Comparison of ENCODE assay signal across 32 cellular contexts in the genomic region with DNA sequence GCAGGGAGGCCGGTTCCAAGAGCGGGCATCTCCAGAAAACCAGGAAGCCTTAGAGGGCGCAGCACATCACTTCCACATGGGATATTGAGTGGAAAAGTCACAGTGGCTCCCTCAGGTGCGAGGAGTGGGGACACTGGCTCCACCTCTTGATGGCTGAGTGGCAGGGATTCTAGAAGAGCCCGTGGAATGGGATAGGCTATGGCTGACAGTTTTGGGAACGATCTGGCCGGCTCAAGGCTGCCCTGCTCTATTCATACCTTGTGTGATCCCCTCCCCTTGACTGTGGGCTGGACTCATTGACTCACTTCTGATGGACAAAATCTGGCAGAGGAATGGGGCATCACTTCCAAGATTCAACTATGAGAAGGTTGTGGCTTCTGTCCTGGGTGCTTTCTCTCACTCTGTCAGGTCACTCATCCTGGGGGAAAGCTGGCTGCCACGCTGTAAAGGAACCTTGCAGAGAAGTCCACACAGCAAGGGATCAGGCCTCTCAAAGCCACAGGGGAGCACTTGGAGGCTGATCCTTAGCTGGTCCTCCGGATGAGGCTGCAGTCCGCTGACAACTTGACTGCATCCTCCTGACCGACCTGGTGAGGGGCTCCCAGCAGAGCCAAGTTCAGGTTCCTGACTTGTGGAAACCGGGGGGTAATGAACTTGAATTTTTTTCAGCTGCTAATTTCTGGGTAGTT. TPM values are rescaled to one million over a fixed set of nuclear protein-coding genes. Genes with fewer than 3 reads are reported as not detected.
A peak's percentile ranks its signal among the peaks of the same experiment; 100 is the strongest.
DNase-seq lines count a peak whose midpoint lies in the region; ATAC-seq, FAIRE-seq and TF ChIP-seq lines count a peak whose summit lies in the region.
"Had no signal": no experiment of that assay in that cellular context is flagged by ENCODE, and none has a peak within 500 bp of the region (broad histone marks: within the 10 kb centered on the region; RNA-seq: fewer than 3 reads in every experiment).

No MANE protein-coding gene starts in this region.

- no peaks in the 10 kb centered on the region for H4K20me1 ChIP-seq in IMR-90 (ENCODE audit: insufficient read depth, low read length)
- H4K20me1 ChIP-seq in H1 (replicated peaks in 1 of 2; ENCODE audit: control insufficient read depth in 1 of 2, insufficient read depth in 2 of 2, low read length in 2 of 2), result no peaks in the 10 kb centered on the region

- H3K4me1 ChIP-seq in Caco-2, result peaks cover 35% of the 10 kb centered on the region
- peaks cover 16% of the 10 kb centered on the region for H3K4me1 ChIP-seq in IMR-90 (ENCODE audit: control insufficient read depth, insufficient read depth, low read length)
- H3K4me1 ChIP-seq in H1 (replicated peaks in 1 of 4; ENCODE audit: control insufficient read depth in 3 of 4, insufficient read depth in 4 of 4, low read length in 3 of 4), result peaks cover 6 to 39% (median 28%) of the 10 kb centered on the region in 4 experiments
- H3K4me1 ChIP-seq in neuronal stem cell (ENCODE audit: control insufficient read depth in 2 of 2, insufficient read depth in 1 of 2, low read depth in 1 of 2, low read length in 2 of 2), result peaks cover 40 to 54% of the 10 kb centered on the region in 2 donors
- H3K4me1 ChIP-seq: gastrocnemius medialis, HAP-1 had no signal

- H3K4ac ChIP-seq in IMR-90 (ENCODE audit: low read depth, low read length) (peak overlapping the region; percentile 71), H1 (replicated peaks; ENCODE audit: insufficient read length, low read depth, low read length) (no peak overlapping the region), neuronal stem cell (ENCODE audit: low read length) (no peak overlapping the region)

- DNase-seq in Caco-2 (no peak), IMR-90 (peak; percentile 15), H1 (ENCODE audit: low read depth in 1 of 2, low spot score in 2 of 2) (no peak), neuronal stem cell (ENCODE audit: low spot score) (no peak), DMS53 treated with DMSO at 0.1 percent for 48 hours (lab: John Stamatoyannopoulos, UW; ENCODE audit: unreplicated experiment) (no peak)
- no peak for DNase-seq in activated CD8-positive, alpha-beta memory T cell treated with anti-CD3 and anti-CD28 coated beads for 24 hours
- DNase-seq: activated naive CD8-positive, alpha-beta T cell treated with anti-CD3 and anti-CD28 coated beads for 36 hours; activated T-cell treated with anti-CD3 and anti-CD28 coated beads for 4 hours; body of pancreas; esophagus squamous epithelium; gastrocnemius medialis; naive thymus-derived CD8-positive, alpha-beta T cell; NCI-H146; NCI-H2107; NCI-H345; NCI-H69; PC-3; retina; SK-N-SH; stimulated activated naive CD4-positive, alpha-beta T cell; T-helper 2 cell had no signal

- no peak overlapping the region for H3K56ac ChIP-seq in IMR-90 (ENCODE audit: extremely low read depth, insufficient read depth, low read length)
- no peak overlapping the region for H3K56ac ChIP-seq in H1 (replicated peaks; ENCODE audit: insufficient read length, low read depth, low read length)

- H2BK5ac ChIP-seq in IMR-90 (ENCODE audit: low read depth, low read length, poor library complexity, severe bottlenecking) (no peak overlapping the region), H1 (ENCODE audit: low read depth, low read length) (no peak overlapping the region; the same call in 1 of the 2 replicates), neuronal stem cell (ENCODE audit: low read length) (no peak overlapping the region)

- H4K8ac ChIP-seq in IMR-90 (ENCODE audit: low read depth in 2 of 2, low read length in 2 of 2) (no peak overlapping the region; a peak in 1 of 4 replicates), H1 (ENCODE audit: extremely low read depth, insufficient read depth, low read length) (no peak overlapping the region), neuronal stem cell (ENCODE audit: low read depth, low read length) (no peak overlapping the region)

- H3K79me1 ChIP-seq in IMR-90 (ENCODE audit: low read depth in 1 of 2, low read length in 2 of 2) (0 out of 4 replicates have a peak, but pooled peaks cover 0 to 3% of the 10 kb centered on the region in 2 experiments), H1 (ENCODE audit: low read depth, low read length) (no peaks in the 10 kb centered on the region), neuronal stem cell (ENCODE audit: low read depth, low read length) (no peaks in the 10 kb centered on the region)

- in situ Hi-C loops in IMR-90 (cut with MboI; ENCODE audit: low sequenced_read_pairs), result no loop called here

- H3K9me3 Mint-ChIP-seq in Caco-2 (ENCODE audit: unreplicated experiment), result no peaks in the 10 kb centered on the region
- H3K9me3 Mint-ChIP-seq: activated naive CD8-positive, alpha-beta T cell treated with anti-CD3 and anti-CD28 coated beads for 36 hours; activated T-helper 2 cell treated with anti-CD3 and anti-CD28 coated beads, Interferon-gamma antibody, Interleukin-2, Interleukin-4, amounts not matched to agents 10 μg/mL and 5 μg/mL and 100 μg/mL, durations not matched to agents 14 hours and 24 hours and 36 hours; CD4-positive, alpha-beta T cell; naive thymus-derived CD8-positive, alpha-beta T cell had no signal

- TF ChIP-seq EP300 in H1 (IDR thresholded peaks at IDR 0.05; ENCODE audit: borderline replicate concordance in 1 of 2, low read depth in 2 of 2, low read length in 2 of 2), result no peak

- no peak overlapping the region for H3K18ac ChIP-seq in IMR-90 (ENCODE audit: low read depth, low read length)
- H3K18ac ChIP-seq in H1 (ENCODE audit: extremely low read depth, low read length), result no peak overlapping the region
- H3K18ac ChIP-seq in neuronal stem cell (ENCODE audit: low read length), result peak overlapping the region; percentile 76

- CTCF ChIA-PET in Caco-2 (lab: Charles Lee), result no interaction called here
- CTCF ChIA-PET in IMR-90 (lab: Yijun Ruan, JAX), result no interaction called here
- CTCF ChIA-PET in H1 (lab: Charles Lee; ENCODE audit: partially characterized antibody), result no interaction called here

- H3K9me3 ChIP-seq in Caco-2 (no peaks in the 10 kb centered on the region), IMR-90 (ENCODE audit: control insufficient read depth, insufficient read depth, low read length) (no peaks in the 10 kb centered on the region), H1 (ENCODE audit: insufficient read depth in 2 of 2, low read depth in 1 of 2, low read length in 1 of 2) (no peaks in the 10 kb centered on the region), neuronal stem cell (replicated peaks in 1 of 2; ENCODE audit: control insufficient read depth in 2 of 2, insufficient read depth in 1 of 2, low read depth in 1 of 2, low read length in 2 of 2) (peaks cover 0 to 3% of the 10 kb centered on the region in 2 donors)
- H3K9me3 ChIP-seq: body of pancreas, esophagus squamous epithelium, gastrocnemius medialis, HAP-1, pancreas, SK-N-SH had no signal

- H2AK5ac ChIP-seq in IMR-90 (ENCODE audit: low read depth, low read length) (peak overlapping the region; percentile 11), H1 (ENCODE audit: low read depth, low read length) (peak overlapping the region; percentile 93), neuronal stem cell (ENCODE audit: low read depth, low read length) (no peak overlapping the region)

- H3K27me3 Mint-ChIP-seq in Caco-2 (ENCODE audit: insufficient read depth, unreplicated experiment), result no peaks in the 10 kb centered on the region
- H3K27me3 Mint-ChIP-seq: CD4-positive, alpha-beta T cell had no signal

- H3K36me3 ChIP-seq in Caco-2 (ENCODE audit: control insufficient read depth, insufficient read depth, low read length) (no peaks in the 10 kb centered on the region), IMR-90 (ENCODE audit: control insufficient read depth, insufficient read depth, low read length) (no peaks in the 10 kb centered on the region), H1 (ENCODE audit: control insufficient read depth in 2 of 4, insufficient read depth in 4 of 4, low read length in 3 of 4) (no peaks in the 10 kb centered on the region), neuronal stem cell (replicated peaks in 1 of 2; ENCODE audit: control insufficient read depth in 2 of 2, insufficient read depth in 2 of 2, low read length in 2 of 2) (no peaks in the 10 kb centered on the region)
- H3K36me3 ChIP-seq: esophagus squamous epithelium, gastrocnemius medialis, HAP-1, pancreas had no signal

- H4K91ac ChIP-seq in IMR-90 (ENCODE audit: insufficient read depth, low read depth, low read length), result peak overlapping the region; percentile 62
- H4K91ac ChIP-seq in H1 (replicated peaks; ENCODE audit: insufficient read length, low read length), result no peak overlapping the region
- H4K91ac ChIP-seq in neuronal stem cell (ENCODE audit: low read depth, low read length, poor library complexity), result no peak overlapping the region

- H2BK20ac ChIP-seq in IMR-90 (ENCODE audit: low read depth, low read length), result peak overlapping the region; percentile 65
- peak overlapping the region; percentile 72; the same call in 1 of the 2 replicates for H2BK20ac ChIP-seq in H1 (ENCODE audit: low read length)

- ATAC-seq in IMR-90 (ENCODE audit: low read depth), result no peak
- ATAC-seq in HG03460 (IDR thresholded peaks at IDR 0.05; ENCODE audit: unreplicated experiment), result no peak
- no peak for ATAC-seq in HG02642 (IDR thresholded peaks at IDR 0.05; ENCODE audit: poor library complexity, unreplicated experiment)
- ATAC-seq: body of pancreas; gastrocnemius medialis; naive thymus-derived CD8-positive, alpha-beta T cell; pancreas; PC-3 had no signal

- H4K5ac ChIP-seq in IMR-90 (ENCODE audit: low read depth, low read length) (no peak overlapping the region), H1 (ENCODE audit: insufficient read length, low read depth, low read length) (no peak overlapping the region)

- H3K23me2 ChIP-seq in H1 (ENCODE audit: low read depth, low read length), result no peaks in the 10 kb centered on the region

- no peaks in the 10 kb centered on the region for H3K27me3 ChIP-seq in Caco-2 (replicated peaks; ENCODE audit: control insufficient read depth, insufficient read depth, low read length)
- no peaks in the 10 kb centered on the region for H3K27me3 ChIP-seq in IMR-90 (ENCODE audit: control insufficient read depth, insufficient read depth, low read length)
- no peaks in the 10 kb centered on the region; a peak in 1 of 7 replicates for H3K27me3 ChIP-seq in H1 (replicated peaks in 1 of 4; ENCODE audit: control insufficient read depth in 3 of 4, extremely low read depth in 1 of 4, insufficient read depth in 3 of 4, low read length in 3 of 4)
- H3K27me3 ChIP-seq in neuronal stem cell (ENCODE audit: control insufficient read depth in 3 of 3, insufficient read depth in 3 of 3, low read depth in 1 of 3, low read length in 3 of 3), result peaks cover 0 to 1% (median 0%) of the 10 kb centered on the region in 3 experiments
- H3K27me3 ChIP-seq: body of pancreas, esophagus squamous epithelium, gastrocnemius medialis, pancreas had no signal

- H3K4me3 Mint-ChIP-seq in Caco-2 (ENCODE audit: unreplicated experiment), result no peak overlapping the region
- H3K4me3 Mint-ChIP-seq: activated naive CD8-positive, alpha-beta T cell treated with anti-CD3 and anti-CD28 coated beads for 36 hours; CD4-positive, alpha-beta T cell; naive thymus-derived CD8-positive, alpha-beta T cell had no signal

- no peak overlapping the region for H3K23ac ChIP-seq in IMR-90 (ENCODE audit: low read depth, low read length)
- H3K23ac ChIP-seq in H1 (ENCODE audit: insufficient read length), result no peak overlapping the region
- no peak overlapping the region for H3K23ac ChIP-seq in neuronal stem cell (ENCODE audit: low read depth, low read length, poor library complexity)

- H3K27ac ChIP-seq in IMR-90 (ENCODE audit: insufficient read depth, low read length) (no peak overlapping the region), H1 (ENCODE audit: low read depth, low read length) (no peak overlapping the region), neuronal stem cell (replicated peaks; ENCODE audit: low read length) (no peak overlapping the region)
- H3K27ac ChIP-seq: body of pancreas, esophagus squamous epithelium, gastrocnemius medialis, pancreas had no signal

- dilution Hi-C loops in IMR-90 (cut with HindIII; ENCODE audit: low sequenced_read_pairs, unreplicated experiment), result no loop called here

- peak overlapping the region; percentile 4 for H2AFZ ChIP-seq in IMR-90 (replicated peaks; ENCODE audit: low read length, poor library complexity)
- no peak overlapping the region for H2AFZ ChIP-seq in H1 (ENCODE audit: low read length)
- H2AFZ ChIP-seq in neuronal stem cell (ENCODE audit: low read length), result no peak overlapping the region

- TF ChIP-seq CTCF in Caco-2 (IDR thresholded peaks at IDR 0.05; ENCODE audit: insufficient read depth in 1 of 2, low read depth in 1 of 2, low read length in 1 of 2, severe bottlenecking in 1 of 2, unreplicated experiment in 1 of 2) (no peak), IMR-90 (conservative IDR thresholded peaks at IDR 0.05; ENCODE audit: low read depth, low read length) (no peak), H1 (IDR thresholded peaks at IDR 0.05; ENCODE audit: control extremely low read depth in 1 of 3, insufficient read depth in 1 of 3, low read depth in 1 of 3, low read length in 3 of 3) (no peak)

- no peaks in the 10 kb centered on the region for H3K79me2 ChIP-seq in H1 (ENCODE audit: control insufficient read depth in 1 of 2, insufficient read depth in 2 of 2, low read length in 2 of 2)

- peaks cover 4% of the 10 kb centered on the region for H3K36me3 Mint-ChIP-seq in Caco-2 (ENCODE audit: insufficient read depth, unreplicated experiment)
- H3K36me3 Mint-ChIP-seq: activated naive CD8-positive, alpha-beta T cell treated with anti-CD3 and anti-CD28 coated beads for 36 hours; naive thymus-derived CD8-positive, alpha-beta T cell had no signal

- H3K14ac ChIP-seq in IMR-90 (replicated peaks; ENCODE audit: low read depth, low read length) (peak overlapping the region; percentile 47; the same call in 1 of the 2 replicates), H1 (ENCODE audit: insufficient read length) (no peak overlapping the region), neuronal stem cell (ENCODE audit: low read length) (no peak overlapping the region)

- peak overlapping the region; percentile 70; the same call in 1 of the 3 replicates for H2BK15ac ChIP-seq in IMR-90 (ENCODE audit: low read depth, low read length)
- no peak overlapping the region for H2BK15ac ChIP-seq in H1 (ENCODE audit: low read length)
- H2BK15ac ChIP-seq in neuronal stem cell (ENCODE audit: low read length), result peak overlapping the region; percentile 81

- H3K4me2 ChIP-seq in IMR-90 (ENCODE audit: low read depth, low read length) (no peak overlapping the region), H1 (ENCODE audit: insufficient read depth in 1 of 2, low read depth in 2 of 2, low read length in 2 of 2) (no peak overlapping the region), neuronal stem cell (ENCODE audit: insufficient read depth, low read length, poor library complexity, severe bottlenecking) (no peak overlapping the region)
- H3K4me2 ChIP-seq: SK-N-SH had no signal

- H3K9ac ChIP-seq in IMR-90 (ENCODE audit: low read depth, low read length) (no peak overlapping the region), H1 (replicated peaks in 1 of 4; ENCODE audit: extremely low read depth in 1 of 4, low read depth in 3 of 4, low read length in 3 of 4) (no peak overlapping the region), neuronal stem cell (ENCODE audit: low read depth, low read length, poor library complexity) (no peak overlapping the region)
- H3K9ac ChIP-seq: SK-N-SH had no signal

- H3K4me1 Mint-ChIP-seq in Caco-2 (ENCODE audit: low read depth, unreplicated experiment), result peaks cover 20% of the 10 kb centered on the region
- H3K4me1 Mint-ChIP-seq: activated naive CD8-positive, alpha-beta T cell treated with anti-CD3 and anti-CD28 coated beads for 36 hours had no signal

- POLR2A ChIA-PET in Caco-2 (lab: Charles Lee) (no interaction called here), IMR-90 (lab: Charles Lee; ENCODE audit: unreplicated experiment) (no interaction called here), H1 (lab: Charles Lee; ENCODE audit: partially characterized antibody) (interaction anchor here (0.6 to 2.7 kb wide), 3 partner anchors 13 to 902 kb away, joined by 3 to 12 read pairs (median 4); no protein-coding TSS in a partner anchor)

- intact Hi-C loops in Caco-2 (cut with micrococcal nuclease; ENCODE audit: unreplicated experiment), result no loop called here
- intact Hi-C loops in IMR-90 (cut with micrococcal nuclease), result no loop called here

- TF ChIP-seq RAD21 in IMR-90 (IDR thresholded peaks at IDR 0.05; ENCODE audit: low read length) (no peak), H1 (IDR thresholded peaks at IDR 0.05 in 1 of 2, conservative IDR thresholded peaks at IDR 0.05 in 1 of 2; ENCODE audit: low read depth in 2 of 2, low read length in 2 of 2) (no peak)

- WGBS in IMR-90 (ENCODE audit: extremely low coverage in 2 of 2, insufficient read length in 1 of 2), 2 experiments, result 90% methylated on average over 5 of the region's 12 CpGs; no CpG with 5 or more reads in 1 of the 2 experiments
- WGBS in H1 (ENCODE audit: extremely low coverage in 1 of 2, insufficient coverage in 1 of 2, insufficient read length in 1 of 2, insufficient replicate concordance in 2 of 2, low coverage in 1 of 2, low lambda C conversion rate in 2 of 2, missing lambda C conversion rate in 1 of 2), 2 experiments, result 91% methylated on average over 12 of the region's 12 CpGs; no CpG with 5 or more reads in 1 of the 2 experiments
- WGBS in neuronal stem cell (ENCODE audit: extremely low coverage in 2 of 2, insufficient read length in 2 of 2, insufficient replicate concordance in 1 of 2), 2 donors, result no CpG with 5 or more reads among the region's 12 CpGs

- H3K27ac Mint-ChIP-seq in Caco-2 (ENCODE audit: unreplicated experiment), result peak overlapping the region; percentile 70
- H3K27ac Mint-ChIP-seq: activated naive CD8-positive, alpha-beta T cell treated with anti-CD3 and anti-CD28 coated beads for 36 hours; activated T-helper 2 cell treated with anti-CD3 and anti-CD28 coated beads, Interferon-gamma antibody, Interleukin-2, Interleukin-4, amounts not matched to agents 10 μg/mL and 5 μg/mL and 100 μg/mL, durations not matched to agents 14 hours and 24 hours and 36 hours; CD4-positive, alpha-beta T cell; naive thymus-derived CD8-positive, alpha-beta T cell had no signal

- H3K4me3 ChIP-seq in Caco-2 (ENCODE audit: low read depth, low read length) (no peak overlapping the region), IMR-90 (ENCODE audit: insufficient read depth, low read depth, low read length) (no peak overlapping the region), H1 (ENCODE audit: extremely low read depth in 1 of 4, insufficient read depth in 2 of 4, low read depth in 3 of 4, low read length in 4 of 4) (no peak overlapping the region), neuronal stem cell (ENCODE audit: low read length in 2 of 2) (no peak overlapping the region)
- H3K4me3 ChIP-seq: body of pancreas, esophagus squamous epithelium, gastrocnemius medialis, HAP-1, pancreas, skin epidermis had no signal

- TF ChIP-seq POLR2A in IMR-90 (IDR thresholded peaks at IDR 0.05; ENCODE audit: low read depth, low read length) (no peak), H1 (IDR thresholded peaks at IDR 0.05; ENCODE audit: control extremely low read depth in 1 of 2, low read depth in 2 of 2, low read length in 2 of 2) (no peak)

- FAIRE-seq in H1 (lab: Jason Lieb, UNC), result no peak
- FAIRE-seq: D721Med, endometrium, GM18507, kidney, pancreas had no signal

- H3K9me1 ChIP-seq in IMR-90 (ENCODE audit: insufficient read depth, low read length), result peaks cover 10% of the 10 kb centered on the region

- H2BK12ac ChIP-seq in H1 (ENCODE audit: low read depth, low read length) (peak overlapping the region; percentile 98; the same call in 1 of the 2 replicates), neuronal stem cell (ENCODE audit: low read length) (no peak overlapping the region)

- BruUV-seq in Caco-2 (replicated peaks; lab: Mats Ljungman, UMichigan) (no TSS peak), IMR-90 (replicated peaks; lab: Mats Ljungman, UMichigan) (no TSS peak)

- H2BK120ac ChIP-seq in IMR-90 (ENCODE audit: low read depth, low read length) (peak overlapping the region; percentile 84), H1 (replicated peaks; ENCODE audit: low read depth, low read length) (no peak overlapping the region), neuronal stem cell (ENCODE audit: low read depth, low read length) (no peak overlapping the region)

- H2AK9ac ChIP-seq in IMR-90 (replicated peaks; ENCODE audit: low read depth, low read length, poor library complexity), result peak overlapping the region; percentile 44

RNA-seq across cellular contexts. Expression of a gene that starts 46.7 kb away (rescaled TPM):
- total RNA-seq in Caco-2 (2022) (17.5 and 20.3 TPM in 2 replicates), IMR-90 (2012; rRNA removed) (29.7 and 29.9 TPM in 2 replicates)
- polyA plus RNA-seq in IMR-90 (2012; rRNA removed) (36.9 and 39.7 TPM in 2 replicates), H1 (2011; rRNA removed) (37.4 and 61.3 TPM in 2 replicates)
- 22.1 and 48.3 TPM in 2 replicates for polyA plus RNA-seq in IMR-90 (2012; cell fraction: cytosol; rRNA removed)
- polyA plus RNA-seq in IMR-90 (2012; cell fraction: nucleus; rRNA removed; ENCODE audit: low replicate concordance), result 21.0 and 34.4 TPM in 2 replicates
- total RNA-seq in H1 (2021; fragmentation: NEBNext Ultra II Directional; extraction: Animal tissue kit (Norgen Biotek cat#: 25700)), result 72.8 and 74.6 TPM in 2 replicates
- polyA plus RNA-seq in H1 (2011; cell fraction: cytosol; rRNA removed), result 37.9 TPM
- 51.0 TPM for polyA plus RNA-seq in H1 (2011; cell fraction: nucleus; rRNA removed)
- 44.2 to 60.1 TPM (median 56.3 TPM) in 4 replicates for polyA plus RNA-seq in H1 (2012, experiment 1 of 2)
- polyA plus RNA-seq in H1 (2012, experiment 2 of 2), result 57.3 TPM
- 41.0 TPM for polyA plus RNA-seq in H1 (2013, experiment 1 of 2)
- polyA plus RNA-seq in H1 (2013, experiment 2 of 2), result 45.1 TPM
- polyA minus RNA-seq in H1 (2011; rRNA and poly(A)+ RNA removed), result 26.9 and 34.9 TPM in 2 replicates
- 49.1 TPM for polyA minus RNA-seq in H1 (2011; cell fraction: cytosol; rRNA and poly(A)+ RNA removed)
- polyA minus RNA-seq in H1 (2011; cell fraction: nucleus; rRNA and poly(A)+ RNA removed), result 74.6 TPM
- polyA plus RNA-seq in neuronal stem cell (2013, experiment 1 of 2), result 32.8 TPM
- 32.8 TPM for polyA plus RNA-seq in neuronal stem cell (2013, experiment 2 of 2)
